17 cellular contexts compared by ENCODE assay signal in genomic region chr1:184449916-184450315, GRCh38.
DNase-seq lines count a peak whose midpoint lies in the region; ATAC-seq, FAIRE-seq and TF ChIP-seq lines count a peak whose summit lies in the region.
"Had no signal": no experiment of that assay in that cellular context is flagged by ENCODE, and none has a peak within 500 bp of the region (broad histone marks: within the 10 kb centered on the region; RNA-seq: fewer than 3 reads in every experiment).

No MANE protein-coding gene starts in this region.

- H3K79me2 ChIP-seq in mammary epithelial cell (ENCODE audit: insufficient read depth, low read length): peaks cover 33% of the 10 kb centered on the region

- H3K4me3 Mint-ChIP-seq in MCF 10A (ENCODE audit: unreplicated experiment): no peak overlapping the region
- no peak overlapping the region for H3K4me3 Mint-ChIP-seq in activated T-helper 1 cell treated with anti-CD3 and anti-CD28 coated beads, Interleukin-12 subunit alpha, Interleukin-12 subunit beta, Interleukin-2, Interleukin-4 antibody, amounts not matched to agents 30 ng/mL and 10 ng/mL and 1 ng/mL, durations not matched to agents 14 hours and 24 hours and 36 hours
- H3K4me3 Mint-ChIP-seq: CD14-positive monocyte; CD8-positive, alpha-beta T cell had no signal

- H3K4me3 ChIP-seq in mammary epithelial cell (replicated peaks in 1 of 3; ENCODE audit: insufficient read depth in 1 of 3, low read depth in 2 of 3, low read length in 3 of 3) (no peak overlapping the region), epithelial cell of esophagus (ENCODE audit: low read length) (no peak overlapping the region), gastrocnemius medialis (no peak overlapping the region), brain microvascular endothelial cell (ENCODE audit: low read depth, low read length) (no peak overlapping the region)

- H3K9me3 ChIP-seq in mammary epithelial cell (replicated peaks; ENCODE audit: insufficient read depth, low read length) (no peaks in the 10 kb centered on the region), gastrocnemius medialis (no peaks in the 10 kb centered on the region)

- BruUV-seq in mammary epithelial cell (replicated peaks; lab: Mats Ljungman, UMichigan) (no TSS peak), MCF 10A (replicated peaks; lab: Mats Ljungman, UMichigan) (no TSS peak)

- H3K4me1 ChIP-seq in mammary epithelial cell (ENCODE audit: insufficient read depth, low read length) (no peaks in the 10 kb centered on the region), gastrocnemius medialis (peaks cover 62 to 67% of the 10 kb centered on the region in 2 donors)

- no peak overlapping the region for H3K4me2 ChIP-seq in mammary epithelial cell (ENCODE audit: insufficient read depth, low read depth, low read length)

- H3K36me3 Mint-ChIP-seq in MCF 10A (ENCODE audit: insufficient read depth, unreplicated experiment): no peaks in the 10 kb centered on the region
- no peaks in the 10 kb centered on the region for H3K36me3 Mint-ChIP-seq in activated T-helper 1 cell treated with anti-CD3 and anti-CD28 coated beads, Interleukin-12 subunit alpha, Interleukin-12 subunit beta, Interleukin-2, Interleukin-4 antibody, amounts not matched to agents 30 ng/mL and 10 ng/mL and 1 ng/mL, durations not matched to agents 14 hours and 24 hours and 36 hours (ENCODE audit: low read depth)
- H3K36me3 Mint-ChIP-seq: CD14-positive monocyte; CD8-positive, alpha-beta T cell had no signal

- H4K20me1 ChIP-seq in mammary epithelial cell (ENCODE audit: insufficient read depth, low read length): no peaks in the 10 kb centered on the region

- dilution Hi-C loops in mammary epithelial cell (cut with HindIII; ENCODE audit: low sequenced_read_pairs): no loop called here

- POLR2A ChIA-PET in MCF 10A (lab: Yijun Ruan, JAX): interaction anchor here (1.2 to 1.3 kb wide), 2 partner anchors 12 to 195 kb away, joined by 3 read pairs; no protein-coding TSS in a partner anchor

- H3K9ac ChIP-seq in mammary epithelial cell (ENCODE audit: insufficient read depth, low read length): no peak overlapping the region

- peak; percentile 42 for ATAC-seq in left colon
- peak; percentile 18 to 56 for ATAC-seq in gastrocnemius medialis
- ATAC-seq: CD8-positive, alpha-beta T cell had no signal

- H3K27me3 Mint-ChIP-seq in MCF 10A (ENCODE audit: insufficient read depth, unreplicated experiment): no peaks in the 10 kb centered on the region
- no peaks in the 10 kb centered on the region for H3K27me3 Mint-ChIP-seq in activated T-helper 1 cell treated with anti-CD3 and anti-CD28 coated beads, Interleukin-12 subunit alpha, Interleukin-12 subunit beta, Interleukin-2, Interleukin-4 antibody, amounts not matched to agents 30 ng/mL and 10 ng/mL and 1 ng/mL, durations not matched to agents 14 hours and 24 hours and 36 hours (ENCODE audit: insufficient read depth)

- no peak for TF ChIP-seq POLR2A in gastrocnemius medialis (IDR thresholded peaks at IDR 0.05)

- WGBS in mammary epithelial cell (ENCODE audit: low coverage, missing lambda C conversion rate): 94% methylated on average over 4 of the region's 4 CpGs

- H3K27me3 ChIP-seq in mammary epithelial cell (ENCODE audit: insufficient read depth, low read length) (no peaks in the 10 kb centered on the region), gastrocnemius medialis (no peaks in the 10 kb centered on the region), brain microvascular endothelial cell (replicated peaks) (no peaks in the 10 kb centered on the region)

- H3K9me3 Mint-ChIP-seq in MCF 10A (ENCODE audit: unreplicated experiment): no peaks in the 10 kb centered on the region
- no peaks in the 10 kb centered on the region for H3K9me3 Mint-ChIP-seq in activated T-helper 1 cell treated with anti-CD3 and anti-CD28 coated beads, Interleukin-12 subunit alpha, Interleukin-12 subunit beta, Interleukin-2, Interleukin-4 antibody, amounts not matched to agents 30 ng/mL and 10 ng/mL and 1 ng/mL, durations not matched to agents 14 hours and 24 hours and 36 hours
- H3K9me3 Mint-ChIP-seq: CD14-positive monocyte; CD8-positive, alpha-beta T cell had no signal

- H3K4me1 Mint-ChIP-seq in MCF 10A (ENCODE audit: insufficient read depth, unreplicated experiment): peaks cover 11% of the 10 kb centered on the region
- no peaks in the 10 kb centered on the region for H3K4me1 Mint-ChIP-seq in activated T-helper 1 cell treated with anti-CD3 and anti-CD28 coated beads, Interleukin-12 subunit alpha, Interleukin-12 subunit beta, Interleukin-2, Interleukin-4 antibody, amounts not matched to agents 30 ng/mL and 10 ng/mL and 1 ng/mL, durations not matched to agents 14 hours and 24 hours and 36 hours (ENCODE audit: low read depth)
- H3K4me1 Mint-ChIP-seq: CD14-positive monocyte had no signal

- no peak for FAIRE-seq in urothelium cell line (lab: Jason Lieb, UNC)
- FAIRE-seq: D721Med, GM12892, H54 had no signal

- DNase-seq in mammary epithelial cell (peak; percentile 55), MCF 10A (ENCODE audit: unreplicated experiment) (no peak), epithelial cell of esophagus (ENCODE audit: low read depth) (peak; percentile 65), left colon (no peak), gastrocnemius medialis (no peak), brain microvascular endothelial cell (no peak), urothelium cell line (ENCODE audit: low spot score) (no peak)
- no peak for DNase-seq in activated T-helper 1 cell treated with anti-CD3 and anti-CD28 coated beads, Interleukin-12 subunit alpha, Interleukin-12 subunit beta, Interleukin-2, Interleukin-4 antibody, amounts not matched to agents 30 ng/mL and 10 ng/mL and 1 ng/mL, durations not matched to agents 14 hours and 24 hours and 36 hours (ENCODE audit: low spot score)
- DNase-seq: CD8-positive, alpha-beta T cell; COR-L47; DND-41; GDM1 had no signal

- no peak overlapping the region for H2AFZ ChIP-seq in mammary epithelial cell (ENCODE audit: low read depth, low read length)

- CTCF ChIA-PET in mammary epithelial cell (lab: Charles Lee; ENCODE audit: low non-redundant PET) (no interaction called here), MCF 10A (lab: Yijun Ruan, JAX) (interaction anchor here (0.9 to 1.8 kb wide), 4 partner anchors 9 to 1385 kb away, joined by 3 to 8 read pairs (median 4); no protein-coding TSS in a partner anchor)

- H3K36me3 ChIP-seq in mammary epithelial cell (ENCODE audit: insufficient read depth, low read length) (no peaks in the 10 kb centered on the region), gastrocnemius medialis (no peaks in the 10 kb centered on the region), brain microvascular endothelial cell (replicated peaks) (no peaks in the 10 kb centered on the region)

- intact Hi-C loops in mammary epithelial cell (cut with micrococcal nuclease): no loop called here
- intact Hi-C loops in MCF 10A (cut with micrococcal nuclease): no loop called here
- intact Hi-C loops in left colon (cut with DNase I, micrococcal nuclease): no loop called here
- intact Hi-C loops in gastrocnemius medialis (cut with DNase I; ENCODE audit: low total_unique reads): loop anchor here (5.0 kb wide), 1 partner anchor 43 kb away; no protein-coding TSS in a partner anchor
- intact Hi-C loops in activated T-helper 1 cell treated with anti-CD3 and anti-CD28 coated beads, Interleukin-12 subunit alpha, Interleukin-12 subunit beta, Interleukin-2, Interleukin-4 antibody, amounts not matched to agents 30 ng/mL and 10 ng/mL and 1 ng/mL, durations not matched to agents 14 hours and 24 hours and 36 hours (cut with micrococcal nuclease): no loop called here

- in situ Hi-C loops in mammary epithelial cell (cut with MboI; ENCODE audit: low sequenced_read_pairs in 2 of 2) (no loop called here), gastrocnemius medialis (cut with MboI; ENCODE audit: low sequenced_read_pairs in 4 of 4) (no loop called here), brain microvascular endothelial cell (cut with HindIII; ENCODE audit: low pct_ligation_motif_present, low sequenced_read_pairs) (no loop called here)

- TF ChIP-seq CTCF in mammary epithelial cell (conservative IDR thresholded peaks at IDR 0.05 in 1 of 2, IDR thresholded peaks at IDR 0.05 in 1 of 2; ENCODE audit: extremely low read depth in 1 of 2, insufficient read depth in 1 of 2, low read depth in 1 of 2, low read length in 2 of 2) (no peak), MCF 10A (IDR thresholded peaks at IDR 0.05; ENCODE audit: unreplicated experiment) (no peak), epithelial cell of esophagus (IDR thresholded peaks at IDR 0.05; ENCODE audit: insufficient read depth, low read depth, low read length, missing control alignments) (no peak), gastrocnemius medialis (IDR thresholded peaks at IDR 0.05 in 4 of 5, conservative IDR thresholded peaks at IDR 0.05 in 1 of 5) (no peak), brain microvascular endothelial cell (IDR thresholded peaks at IDR 0.05; ENCODE audit: low read depth, low read length, missing control alignments) (no peak)

- H3K27ac Mint-ChIP-seq in MCF 10A (ENCODE audit: low read depth, unreplicated experiment): no peak overlapping the region
- H3K27ac Mint-ChIP-seq in activated T-helper 1 cell treated with anti-CD3 and anti-CD28 coated beads, Interleukin-12 subunit alpha, Interleukin-12 subunit beta, Interleukin-2, Interleukin-4 antibody, amounts not matched to agents 30 ng/mL and 10 ng/mL and 1 ng/mL, durations not matched to agents 14 hours and 24 hours and 36 hours: no peak overlapping the region
- H3K27ac Mint-ChIP-seq: CD8-positive, alpha-beta T cell had no signal

- no peak overlapping the region for H3K27ac ChIP-seq in mammary epithelial cell (ENCODE audit: insufficient read depth, low read depth, low read length)
- peak overlapping the region in 3 of 4 donors; percentile 0 to 56 (median 31) for H3K27ac ChIP-seq in gastrocnemius medialis
- no peak overlapping the region for H3K27ac ChIP-seq in brain microvascular endothelial cell
- H3K27ac ChIP-seq: 22Rv1 had no signal

Comparison
In these comparisons a context has a peak if more than half of its experiments do, and no peak if none do; other contexts are left out.
1. DNase-seq: peak in mammary epithelial cell (single experiment) and epithelial cell of esophagus (single experiment); none in MCF 10A (single experiment), left colon (0 of 2), gastrocnemius medialis (0 of 2), brain microvascular endothelial cell (single experiment), urothelium cell line (single experiment) and activated T-helper 1 cell treated with anti-CD3 and anti-CD28 coated beads, Interleukin-12 subunit alpha, Interleukin-12 subunit beta, Interleukin-2, Interleukin-4 antibody, amounts not matched to agents 30 ng/mL and 10 ng/mL and 1 ng/mL, durations not matched to agents 14 hours and 24 hours and 36 hours (single experiment).
2. H3K27ac ChIP-seq: peak in gastrocnemius medialis (3 of 4); none in mammary epithelial cell (single experiment) and brain microvascular endothelial cell (single experiment).